ENCODE assay signal across 12 cellular contexts in the genomic region with DNA sequence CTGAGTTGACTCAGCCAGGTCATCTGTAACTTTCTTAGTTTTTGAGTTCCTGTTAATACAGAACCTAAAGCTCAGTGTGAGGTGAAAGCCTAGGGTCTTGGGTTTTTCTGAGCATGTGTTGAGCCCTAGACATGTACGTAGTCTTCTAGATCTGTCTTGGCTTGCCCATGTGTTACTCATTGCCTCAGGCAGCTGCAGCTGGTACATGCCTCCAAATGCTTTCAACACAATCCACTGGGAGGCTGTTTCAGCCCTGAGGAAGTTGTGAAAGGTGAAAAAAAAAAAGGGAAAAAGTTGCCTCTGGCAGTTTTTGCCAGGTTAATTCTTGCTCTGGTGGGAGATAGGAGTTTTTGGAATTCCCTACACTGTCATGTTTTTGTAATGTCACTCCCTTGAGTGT. TPM values are rescaled to one million over a fixed set of nuclear protein-coding genes. Genes with fewer than 3 reads are reported as not detected.
DNase-seq lines count a peak whose midpoint lies in the region; ATAC-seq and TF ChIP-seq lines count a peak whose summit lies in the region.
"Had no signal": no experiment of that assay in that cellular context is flagged by ENCODE, and none has a peak within 500 bp of the region (broad histone marks: within the 10 kb centered on the region; RNA-seq: fewer than 3 reads in every experiment).

No MANE protein-coding gene starts in this region.

- BruUV-seq in mammary epithelial cell (replicated peaks; lab: Mats Ljungman, UMichigan), result no TSS peak

- H3K4me2 ChIP-seq in mammary epithelial cell (ENCODE audit: insufficient read depth, low read depth, low read length), result peak overlapping the region; percentile 73

- DNase-seq in AG04450 (ENCODE audit: low read depth, low spot score) (peak; percentile 36), LHCN-M2 (ENCODE audit: low read depth) (peak; percentile 94), mammary epithelial cell (peak; percentile 98), islet precursor cell (peak; percentile 87), GM10266 (ENCODE audit: extremely low spot score) (no peak), NCI-H2107 treated with DMSO at 0.1 percent for 48 hours (lab: John Stamatoyannopoulos, UW; ENCODE audit: unreplicated experiment) (no peak)
- DNase-seq: brain microvascular endothelial cell, DMS153, Kasumi-1 had no signal

- TF ChIP-seq CTCF in AG04450 (IDR thresholded peaks at IDR 0.05; ENCODE audit: low read depth, low read length) (no peak), mammary epithelial cell (conservative IDR thresholded peaks at IDR 0.05 in 1 of 2, IDR thresholded peaks at IDR 0.05 in 1 of 2; ENCODE audit: extremely low read depth in 1 of 2, insufficient read depth in 1 of 2, low read depth in 1 of 2, low read length in 2 of 2) (no peak), GM10266 (IDR thresholded peaks at IDR 0.05; ENCODE audit: control insufficient read depth, insufficient read depth, low read depth, missing control alignments) (no peak)

- H2AFZ ChIP-seq in mammary epithelial cell (ENCODE audit: low read depth, low read length), result peak overlapping the region; percentile 42
- H2AFZ ChIP-seq: parathyroid adenoma had no signal

- CTCF ChIA-PET in AG04450 (lab: Charles Lee) (interaction anchor here (0.9 to 4.3 kb wide), 2 partner anchors 19 to 153 kb away, joined by 4 to 24 read pairs; no protein-coding TSS in a partner anchor), mammary epithelial cell (lab: Charles Lee; ENCODE audit: low non-redundant PET) (interaction anchor here (0.7 kb wide), 1 partner anchor 250 kb away, joined by 5 read pairs; no protein-coding TSS in a partner anchor)

- ATAC-seq in HG02973 (IDR thresholded peaks at IDR 0.05; ENCODE audit: unreplicated experiment), result no peak
- ATAC-seq in HG03045 (IDR thresholded peaks at IDR 0.05; ENCODE audit: unreplicated experiment), result no peak

- H3K27ac ChIP-seq in AG04450 (ENCODE audit: low read depth, low read length) (no peak overlapping the region), mammary epithelial cell (ENCODE audit: insufficient read depth, low read depth, low read length) (peak overlapping the region; percentile 96)
- H3K27ac ChIP-seq: brain microvascular endothelial cell, parathyroid adenoma had no signal

- peaks cover 4% of the 10 kb centered on the region for H3K36me3 ChIP-seq in mammary epithelial cell (ENCODE audit: insufficient read depth, low read length)

- H3K27me3 ChIP-seq in AG04450 (ENCODE audit: control insufficient read depth, insufficient read depth, low read length), result no peaks in the 10 kb centered on the region
- no peaks in the 10 kb centered on the region for H3K27me3 ChIP-seq in mammary epithelial cell (ENCODE audit: insufficient read depth, low read length)
- H3K27me3 ChIP-seq: brain microvascular endothelial cell had no signal

- H3K4me1 ChIP-seq in mammary epithelial cell (ENCODE audit: insufficient read depth, low read length), result peaks cover 34% of the 10 kb centered on the region
- H3K4me1 ChIP-seq: parathyroid adenoma had no signal

- peaks cover 5% of the 10 kb centered on the region; the same call in 1 of the 2 replicates for H3K9me3 ChIP-seq in AG04450 (ENCODE audit: control insufficient read depth, insufficient read depth, low read length)
- H3K9me3 ChIP-seq in mammary epithelial cell (replicated peaks; ENCODE audit: insufficient read depth, low read length), result no peaks in the 10 kb centered on the region

- H3K9ac ChIP-seq in mammary epithelial cell (ENCODE audit: insufficient read depth, low read length), result peak overlapping the region; percentile 68
- H3K9ac ChIP-seq: parathyroid adenoma had no signal

- in situ Hi-C loops in mammary epithelial cell (cut with MboI; ENCODE audit: low sequenced_read_pairs in 2 of 2), result no loop called here

- dilution Hi-C loops in mammary epithelial cell (cut with HindIII; ENCODE audit: low sequenced_read_pairs), result no loop called here

- H4K20me1 ChIP-seq in mammary epithelial cell (ENCODE audit: insufficient read depth, low read length), result no peaks in the 10 kb centered on the region

- H3K79me2 ChIP-seq in mammary epithelial cell (ENCODE audit: insufficient read depth, low read length), result no peaks in the 10 kb centered on the region
- H3K79me2 ChIP-seq: parathyroid adenoma had no signal

- H3K4me3 ChIP-seq in AG04450 (ENCODE audit: low read depth, low read length) (no peak overlapping the region), mammary epithelial cell (replicated peaks in 1 of 3; ENCODE audit: insufficient read depth in 1 of 3, low read depth in 2 of 3, low read length in 3 of 3) (no peak overlapping the region)

- WGBS in mammary epithelial cell (ENCODE audit: low coverage, missing lambda C conversion rate), result 0% methylated on average over 1 of the region's 1 CpG

- POLR2A ChIA-PET in AG04450 (lab: Yijun Ruan, JAX), result interaction anchor here (0.6 kb wide), 1 partner anchor 51 kb away, joined by 6 read pairs; no protein-coding TSS in a partner anchor

- intact Hi-C loops in mammary epithelial cell (cut with micrococcal nuclease), result no loop called here

RNA-seq across cellular contexts. Expression of gene FSCN1, which starts 54.2 kb away (rescaled TPM):
- 108 and 151 TPM in 2 replicates for polyA plus RNA-seq in AG04450 (2011; rRNA removed)
- 90.4 and 104 TPM in 2 replicates for polyA minus RNA-seq in AG04450 (2011; rRNA and poly(A)+ RNA removed)
- total RNA-seq in LHCN-M2 (2014; rRNA removed), result 350 and 396 TPM in 2 replicates
- 459 TPM for polyA plus RNA-seq in LHCN-M2 (2012)
- total RNA-seq in mammary epithelial cell, result 100 to 1,000 TPM; 303 to 480 TPM
- polyA plus RNA-seq in mammary epithelial cell, result 365 TPM
- 201 TPM for polyA minus RNA-seq in mammary epithelial cell

Comparison
In these comparisons a context has a peak if more than half of its experiments do, and no peak if none do; other contexts are left out.
1. DNase-seq: peak in AG04450 (single experiment), LHCN-M2 (single experiment), mammary epithelial cell (single experiment) and islet precursor cell (single experiment); none in GM10266 (single experiment) and NCI-H2107 treated with DMSO at 0.1 percent for 48 hours (single experiment).